3 cellular contexts compared by ENCODE assay signal in genomic region chr19:34213283-34213682, GRCh38.
TF ChIP-seq lines count a peak whose summit lies in the region.

No MANE protein-coding gene starts in this region.

TF ChIP-seq in HepG2, 621 proteins besides CTCF, POLR2A, EP300 and RAD21:
- TF ChIP-seq MAFF (IDR thresholded peaks at IDR 0.05; ENCODE audit: low read depth, low read length) (peak; percentile 86), HOMEZ (CRISPR knock-in tag; IDR thresholded peaks at IDR 0.05; ENCODE audit: low read depth) (no peak), ZBTB20 (CRISPR knock-in tag; IDR thresholded peaks at IDR 0.05; ENCODE audit: borderline replicate concordance, low read depth) (no peak), ZNF598 (CRISPR knock-in tag; IDR thresholded peaks at IDR 0.05; ENCODE audit: borderline replicate concordance) (no peak), ZNF766 (CRISPR knock-in tag; IDR thresholded peaks at IDR 0.05; ENCODE audit: borderline replicate concordance) (no peak), MAFK (conservative IDR thresholded peaks at IDR 0.05 in 1 of 2, IDR thresholded peaks at IDR 0.05 in 1 of 2; ENCODE audit: low read length in 2 of 2) (peak; percentile 85 to 91), ZNF432 (CRISPR knock-in tag; IDR thresholded peaks at IDR 0.05; ENCODE audit: borderline replicate concordance) (no peak)
TF ChIP-seq in HepG2: peak in this region for 2.

TF ChIP-seq in HEK293, 187 proteins besides CTCF, POLR2A, EP300 and RAD21:
- no peak for TF ChIP-seq SCRT1 (tag by site-specific recombination; IDR thresholded peaks at IDR 0.05; ENCODE audit: borderline replicate concordance)
- 0 out of 2 replicates have a peak, but pooled peaks have one; percentile 2 for TF ChIP-seq ZBTB44 (tag by site-specific recombination; IDR thresholded peaks at IDR 0.05)
- TF ChIP-seq PRDM1 (tag by site-specific recombination; IDR thresholded peaks at IDR 0.05) = no peak

TF ChIP-seq in K562, 482 proteins besides CTCF, POLR2A, EP300 and RAD21:
- TF ChIP-seq MAZ (CRISPR knock-in tag; conservative IDR thresholded peaks at IDR 0.05 in 1 of 2, IDR thresholded peaks at IDR 0.05 in 1 of 2) = no peak
- TF ChIP-seq SIN3B (IDR thresholded peaks at IDR 0.05; ENCODE audit: low read depth) = no peak
- peak; percentile 63; the same call in 1 of the 2 replicates for TF ChIP-seq MAFF (IDR thresholded peaks at IDR 0.05; ENCODE audit: low read length)
- TF ChIP-seq THRB (CRISPR knock-in tag; conservative IDR thresholded peaks at IDR 0.05) = no peak
- TF ChIP-seq ZFP91 (CRISPR knock-in tag; IDR thresholded peaks at IDR 0.05) = no peak
- peak; percentile 72 for TF ChIP-seq MAFK (IDR thresholded peaks at IDR 0.05; ENCODE audit: low read length)
- no peak for TF ChIP-seq MGA (IDR thresholded peaks at IDR 0.05)
- TF ChIP-seq ZNF316 (IDR thresholded peaks at IDR 0.05) = peak; percentile 84
- TF ChIP-seq C11orf30 (IDR thresholded peaks at IDR 0.05; ENCODE audit: low read depth) = peak; percentile 64
- TF ChIP-seq NKRF (IDR thresholded peaks at IDR 0.05; ENCODE audit: borderline replicate concordance) = no peak
- peak; percentile 54; the same call in 1 of the 2 replicates for TF ChIP-seq MAFG (tag; conservative IDR thresholded peaks at IDR 0.05)
- no peak for TF ChIP-seq ZFP1 (CRISPR knock-in tag; IDR thresholded peaks at IDR 0.05)
- no peak for TF ChIP-seq CBFA2T3 (IDR thresholded peaks at IDR 0.05)
- no peak for TF ChIP-seq MIER1 (IDR thresholded peaks at IDR 0.05; ENCODE audit: low read depth)
